Comparison of ENCODE assay signal across 33 cellular contexts in genomic region chr5:90345684-90346083, GRCh38.
"Had no signal": no experiment of that assay in that cellular context is flagged by ENCODE, and none has a peak within 500 bp of the region (broad histone marks: within the 10 kb centered on the region; RNA-seq: fewer than 3 reads in every experiment).

No MANE protein-coding gene starts in this region.

- H3K4me1 ChIP-seq: body of pancreas, esophagus muscularis mucosa, foreskin keratinocyte, gastrocnemius medialis, heart left ventricle had no signal

- H3K4me1 Mint-ChIP-seq: activated CD4-positive, alpha-beta memory T cell treated with anti-CD3 and anti-CD28 coated beads, Interleukin-2, amount 10 ng/mL, durations not matched to agents 7 days and 5 days; activated CD4-positive, alpha-beta T cell treated with anti-CD3 and anti-CD28 coated beads, Interleukin-2, amount 10 ng/mL, durations not matched to agents 7 days and 5 days; T-helper 17 cell had no signal

- H3K36me3 Mint-ChIP-seq: activated naive CD8-positive, alpha-beta T cell; WTC11 had no signal

- H3K4me3 ChIP-seq: body of pancreas, esophagus muscularis mucosa, gastrocnemius medialis, heart left ventricle had no signal

- H3K9me3 ChIP-seq: body of pancreas, esophagus muscularis mucosa, gastrocnemius medialis had no signal

- H3K27ac ChIP-seq: body of pancreas, esophagus muscularis mucosa, foreskin keratinocyte, gastrocnemius medialis, heart left ventricle, VCaP had no signal

- H3K9me3 Mint-ChIP-seq: activated CD4-positive, alpha-beta memory T cell treated with anti-CD3 and anti-CD28 coated beads, Interleukin-2, amount 10 ng/mL, durations not matched to agents 7 days and 5 days; activated CD4-positive, alpha-beta T cell treated with anti-CD3 and anti-CD28 coated beads, Interleukin-2, amount 10 ng/mL, durations not matched to agents 7 days and 5 days; activated T-cell treated with anti-CD3 and anti-CD28 coated beads, Interleukin-2, amount 50 U/mL, for 24 hours; activated T-cell treated with anti-CD3 and anti-CD28 coated beads, Interleukin-2, amount 50 U/mL, for 72 hours; effector memory CD8-positive, alpha-beta T cell; T-helper 2 cell treated with Interferon-gamma antibody and Interleukin-4, amounts not matched to agents 5 μg/mL and 100 μg/mL, for 36 hours had no signal

- H3K4me3 Mint-ChIP-seq: activated CD4-positive, alpha-beta memory T cell treated with anti-CD3 and anti-CD28 coated beads, Interleukin-2, amount 10 ng/mL, durations not matched to agents 7 days and 5 days; activated CD4-positive, alpha-beta T cell treated with anti-CD3 and anti-CD28 coated beads, Interleukin-2, amount 10 ng/mL, durations not matched to agents 7 days and 5 days; activated naive CD8-positive, alpha-beta T cell; activated T-cell treated with anti-CD3 and anti-CD28 coated beads, Interleukin-2, amount 50 U/mL, for 24 hours; activated T-cell treated with anti-CD3 and anti-CD28 coated beads, Interleukin-2, amount 50 U/mL, for 72 hours; effector memory CD8-positive, alpha-beta T cell; T-helper 17 cell; T-helper 2 cell treated with Interferon-gamma antibody and Interleukin-4, amounts not matched to agents 5 μg/mL and 100 μg/mL, for 36 hours; WTC11 had no signal

- H3K27me3 Mint-ChIP-seq: activated CD4-positive, alpha-beta T cell treated with anti-CD3 and anti-CD28 coated beads, Interleukin-2, amount 10 ng/mL, durations not matched to agents 7 days and 5 days had no signal

- H3K27me3 ChIP-seq: body of pancreas, esophagus muscularis mucosa, gastrocnemius medialis, heart left ventricle had no signal

- H3K27ac Mint-ChIP-seq: activated CD4-positive, alpha-beta memory T cell treated with anti-CD3 and anti-CD28 coated beads, Interleukin-2, amount 10 ng/mL, durations not matched to agents 7 days and 5 days; activated CD4-positive, alpha-beta T cell treated with anti-CD3 and anti-CD28 coated beads, Interleukin-2, amount 10 ng/mL, durations not matched to agents 7 days and 5 days; activated naive CD8-positive, alpha-beta T cell; activated T-cell treated with anti-CD3 and anti-CD28 coated beads, Interleukin-2, amount 50 U/mL, for 24 hours; activated T-cell treated with anti-CD3 and anti-CD28 coated beads, Interleukin-2, amount 50 U/mL, for 72 hours; effector memory CD8-positive, alpha-beta T cell; T-helper 17 cell; T-helper 2 cell treated with Interferon-gamma antibody and Interleukin-4, amounts not matched to agents 5 μg/mL and 100 μg/mL, for 36 hours; WTC11 had no signal

- ATAC-seq: activated T-cell treated with anti-CD3 and anti-CD28 coated beads, Interleukin-2, amount 50 U/mL, for 72 hours; body of pancreas; effector memory CD8-positive, alpha-beta T cell; foreskin keratinocyte; gastrocnemius medialis; heart left ventricle; T-helper 17 cell; WTC11 had no signal

- DNase-seq: activated CD4-positive, alpha-beta memory T cell treated with anti-CD3 and anti-CD28 coated beads, Interleukin-2, amount 10 ng/mL, durations not matched to agents 7 days and 5 days; activated CD4-positive, alpha-beta T cell treated with anti-CD3 and anti-CD28 coated beads for 1 hour; activated CD4-positive, alpha-beta T cell treated with anti-CD3 and anti-CD28 coated beads for 4 hours; activated CD4-positive, alpha-beta T cell treated with anti-CD3 and anti-CD28 coated beads, Interleukin-2, amount 10 ng/mL, durations not matched to agents 7 days and 5 days; activated CD4-positive, alpha-beta T cell treated with anti-CD3 and anti-CD28 coated beads, Interleukin-2, amount 50 U/mL, for 4 hours; activated CD8-positive, alpha-beta memory T cell treated with anti-CD3 and anti-CD28 coated beads, Interleukin-2, amount 50 U/mL, for 48 hours; activated gamma-delta T cell; activated naive CD4-positive, alpha-beta T cell treated with anti-CD3 and anti-CD28 coated beads, Interleukin-2, amount 50 U/mL, for 16 hours; activated naive CD4-positive, alpha-beta T cell treated with Interleukin-2 at 50 U/mL for 16 hours; activated T-cell treated with anti-CD3 and anti-CD28 coated beads for 4 hours; activated T-cell treated with anti-CD3 and anti-CD28 coated beads, Interleukin-2, amount 50 U/mL, for 24 hours; activated T-cell treated with anti-CD3 and anti-CD28 coated beads, Interleukin-2, amount 50 U/mL, for 72 hours; amniotic stem cell; anterior cingulate cortex; body of pancreas; caudate nucleus; cortex of kidney; dermis blood vessel endothelial cell; effector CD4-positive, alpha-beta T cell; effector memory CD8-positive, alpha-beta T cell; erythroblast; foreskin keratinocyte; gastrocnemius medialis; glutamatergic neuron; heart left ventricle; T-helper 1 cell; T-helper 17 cell; T1000 had no signal

- H3K36me3 ChIP-seq: esophagus muscularis mucosa, gastrocnemius medialis, heart left ventricle had no signal
